Comparison of ENCODE assay signal across 1 cellular context in genomic region chr10:128843972-128844371, GRCh38.
TF ChIP-seq lines count a peak whose summit lies in the region.

No MANE protein-coding gene starts in this region.

TF ChIP-seq in GM23338, 12 proteins besides CTCF, POLR2A, EP300 and RAD21 (continued from another document):
- TF ChIP-seq REST (IDR thresholded peaks at IDR 0.05; ENCODE audit: unreplicated experiment) (no peak), CREB1 (CRISPR knock-in tag; IDR thresholded peaks at IDR 0.05; ENCODE audit: low read depth) (no peak), EZH2 (IDR thresholded peaks at IDR 0.05; ENCODE audit: low read depth, unreplicated experiment) (no peak)
